In genomic region chr4:22077571-22077970, GRCh38 we compare ENCODE assay signal across 18 cellular contexts.
A peak's percentile ranks its signal among the peaks of the same experiment; 100 is the strongest.
DNase-seq lines count a peak whose midpoint lies in the region; ATAC-seq and TF ChIP-seq lines count a peak whose summit lies in the region.
"Had no signal": no experiment of that assay in that cellular context is flagged by ENCODE, and none has a peak within 500 bp of the region (broad histone marks: within the 10 kb centered on the region; RNA-seq: fewer than 3 reads in every experiment).

No MANE protein-coding gene starts in this region.

- no peaks in the 10 kb centered on the region for H3K27me3 Mint-ChIP-seq in CD4-positive, alpha-beta T cell
- H3K27me3 Mint-ChIP-seq: B cell; CD8-positive, alpha-beta memory T cell had no signal

- no peak overlapping the region for H3K4me3 Mint-ChIP-seq in CD4-positive, alpha-beta T cell
- H3K4me3 Mint-ChIP-seq: B cell; CD8-positive, alpha-beta memory T cell; H9 had no signal

- no peak for ATAC-seq in CD4-positive, alpha-beta T cell (ENCODE audit: poor library complexity)

- no peaks in the 10 kb centered on the region for H3K36me3 Mint-ChIP-seq in CD4-positive, alpha-beta T cell (ENCODE audit: low read depth)
- H3K36me3 Mint-ChIP-seq: CD8-positive, alpha-beta memory T cell had no signal

- POLR2A ChIA-PET in CD4-positive, alpha-beta T cell (lab: Charles Lee), result no interaction called here

- H3K9me3 Mint-ChIP-seq in CD4-positive, alpha-beta T cell, result peaks cover 9% of the 10 kb centered on the region

- no peaks in the 10 kb centered on the region for H4K20me1 ChIP-seq in osteoblast (ENCODE audit: insufficient read depth, low read length)
- H4K20me1 ChIP-seq: BLaER1 treated with 17β-estradiol and CSF1 and Interleukin-3, amounts not matched to agents 10 nM and 100 nM had no signal

- intact Hi-C loops in CD4-positive, alpha-beta T cell (cut with DNase I, micrococcal nuclease), result no loop called here

- TF ChIP-seq CTCF in osteoblast (IDR thresholded peaks at IDR 0.05; ENCODE audit: extremely low read depth, low read depth, low read length), result no peak
- no peak for TF ChIP-seq CTCF in CD4-positive, alpha-beta T cell (IDR thresholded peaks at IDR 0.05)

- no peak overlapping the region for H2AFZ ChIP-seq in osteoblast (ENCODE audit: low read length)

- H3K4me2 ChIP-seq in osteoblast (ENCODE audit: insufficient read depth, low read length), result no peak overlapping the region

- no peaks in the 10 kb centered on the region for H3K27me3 ChIP-seq in osteoblast (ENCODE audit: insufficient read depth, low read length)
- H3K27me3 ChIP-seq in CD4-positive, alpha-beta T cell (ENCODE audit: control insufficient read depth, insufficient read depth, low read length), result no peaks in the 10 kb centered on the region
- H3K27me3 ChIP-seq: BLaER1 treated with 17β-estradiol and CSF1 and Interleukin-3, amounts not matched to agents 10 nM and 100 nM had no signal

- DNase-seq in DMS53 (lab: John Stamatoyannopoulos, UW) (peak; percentile 19), DMS53 treated with DMSO at 0.1 percent for 48 hours (lab: John Stamatoyannopoulos, UW; ENCODE audit: unreplicated experiment) (no peak), HT1080 (ENCODE audit: low read depth) (peak; percentile 52), cerebellar nuclear complex (lab: John Stamatoyannopoulos, UW) (peak; percentile 52 to 83), osteoblast (ENCODE audit: insufficient read length, low spot score, missing footprints) (peak; percentile 65), ureter (ENCODE audit: low spot score) (no peak), foreskin melanocyte (no peak)
- no peak for DNase-seq in CD4-positive, alpha-beta T cell
- DNase-seq: CD8-positive, alpha-beta memory T cell; COR-L47; DMS 273 treated with DMSO at 0.1 percent for 48 hours; DMS79; GF-D8; H9; KG1 had no signal

- H3K4me3 ChIP-seq in osteoblast (ENCODE audit: insufficient read depth, low read length), result no peak overlapping the region
- H3K4me3 ChIP-seq: BLaER1 treated with 17β-estradiol and CSF1 and Interleukin-3, amounts not matched to agents 10 nM and 100 nM had no signal

- CTCF ChIA-PET in CD4-positive, alpha-beta T cell (lab: Charles Lee), result no interaction called here

- no peaks in the 10 kb centered on the region for H3K36me3 ChIP-seq in osteoblast (ENCODE audit: insufficient read depth, low read length)
- H3K36me3 ChIP-seq: BLaER1 treated with 17β-estradiol and CSF1 and Interleukin-3, amounts not matched to agents 10 nM and 100 nM had no signal

- no peak overlapping the region for H3K27ac ChIP-seq in osteoblast (ENCODE audit: low read depth, low read length)
- no peak overlapping the region for H3K27ac ChIP-seq in CD4-positive, alpha-beta T cell (ENCODE audit: low read depth, low read length)
- H3K27ac ChIP-seq: 22Rv1; BLaER1 treated with 17β-estradiol and CSF1 and Interleukin-3, amounts not matched to agents 10 nM and 100 nM had no signal

- no peaks in the 10 kb centered on the region for H3K4me1 ChIP-seq in osteoblast (ENCODE audit: insufficient read depth, low read length)
- H3K4me1 ChIP-seq: BLaER1 treated with 17β-estradiol and CSF1 and Interleukin-3, amounts not matched to agents 10 nM and 100 nM had no signal

- H3K27ac Mint-ChIP-seq in CD4-positive, alpha-beta T cell, result no peak overlapping the region
- H3K27ac Mint-ChIP-seq: B cell; CD8-positive, alpha-beta memory T cell; H9 had no signal

- H3K4me1 Mint-ChIP-seq in CD4-positive, alpha-beta T cell (ENCODE audit: low read depth), result no peaks in the 10 kb centered on the region
- H3K4me1 Mint-ChIP-seq: B cell; CD8-positive, alpha-beta memory T cell had no signal

- no peaks in the 10 kb centered on the region for H3K79me2 ChIP-seq in osteoblast (ENCODE audit: insufficient read depth, low read length)

- no peaks in the 10 kb centered on the region for H3K9me3 ChIP-seq in osteoblast (ENCODE audit: low read depth, low read length)
- H3K9me3 ChIP-seq in CD4-positive, alpha-beta T cell (ENCODE audit: control insufficient read depth, low read length), result no peaks in the 10 kb centered on the region

Comparison
In these comparisons a context has a peak if more than half of its experiments do, and no peak if none do; other contexts are left out.
1. DNase-seq: peak in DMS53 (single experiment), HT1080 (single experiment), cerebellar nuclear complex (2 of 2) and osteoblast (single experiment); none in DMS53 treated with DMSO at 0.1 percent for 48 hours (single experiment), ureter (single experiment), foreskin melanocyte (single experiment) and CD4-positive, alpha-beta T cell (0 of 10).